ENCODE assay signal across 14 cellular contexts in the genomic region with DNA sequence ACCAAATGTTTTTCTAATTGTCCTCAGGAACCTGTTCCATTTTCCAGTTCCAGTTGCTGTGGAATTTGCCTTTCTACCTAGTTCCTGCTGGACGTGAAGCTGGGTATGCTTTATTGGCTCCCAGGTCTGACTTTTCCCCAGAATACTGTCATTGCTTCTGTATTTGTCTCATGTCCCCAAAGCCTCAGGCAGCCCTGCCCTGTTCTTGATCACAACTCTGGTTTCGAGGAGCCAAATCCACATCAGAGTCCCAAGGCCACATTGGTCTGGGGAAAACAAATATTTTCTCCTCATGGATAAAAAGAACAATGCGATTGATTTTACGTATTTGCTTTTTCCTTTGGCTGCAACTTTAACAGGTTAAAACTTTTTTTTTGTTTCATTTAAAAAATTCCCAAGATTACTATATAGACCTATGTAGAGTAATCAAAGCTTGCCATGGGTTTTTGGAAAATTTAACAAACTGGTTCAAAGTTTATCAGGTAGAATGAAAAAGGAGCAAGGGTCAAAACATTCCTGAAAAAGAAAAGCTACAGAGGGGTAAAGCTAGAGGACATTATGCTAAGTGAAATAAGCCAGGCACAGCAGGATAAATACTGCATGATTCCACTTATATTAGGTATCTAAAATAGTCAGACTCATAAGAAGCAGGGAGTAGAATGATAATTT.
DNase-seq lines count a peak whose midpoint lies in the region; ATAC-seq and TF ChIP-seq lines count a peak whose summit lies in the region.
"Had no signal": no experiment of that assay in that cellular context is flagged by ENCODE, and none has a peak within 500 bp of the region (broad histone marks: within the 10 kb centered on the region; RNA-seq: fewer than 3 reads in every experiment).

No MANE protein-coding gene starts in this region.

- TF ChIP-seq CTCF in PC-9 (conservative IDR thresholded peaks at IDR 0.05) (no peak), right lobe of liver (IDR thresholded peaks at IDR 0.05) (no peak)

- ATAC-seq in right lobe of liver, result peak; percentile 75 to 87 (median 82)
- ATAC-seq in HG02938 (IDR thresholded peaks at IDR 0.05; ENCODE audit: unreplicated experiment), result no peak

- TF ChIP-seq POLR2A in right lobe of liver (IDR thresholded peaks at IDR 0.05), result no peak

- DNase-seq in PC-9, result peak in 1 of 2 experiments; percentile 70
- DNase-seq in fibroblast of gingiva (ENCODE audit: low read depth), result peak; percentile 41
- peak in 2 of 3 donors; percentile 58 to 69 for DNase-seq in right lobe of liver
- DNase-seq in CD1c-positive myeloid dendritic cell (ENCODE audit: extremely low spot score), result no peak
- no peak for DNase-seq in stimulated activated CD4-positive, alpha-beta T cell treated with anti-CD3 and anti-CD28 coated beads, Interleukin-2, amount 100 ng/mL, for 48 hours
- DNase-seq in GM23248, result no peak
- DNase-seq: ACHN; BE2C; C1 segment of cervical spinal cord; Caco-2; CD4-positive, alpha-beta T cell; KBM-7 had no signal

- no peak overlapping the region for H2AFZ ChIP-seq in PC-9
- H2AFZ ChIP-seq in GM23248, result no peak overlapping the region

- H3K4me2 ChIP-seq in PC-9, result 0 out of 2 replicates have a peak overlapping the region, but pooled peaks have one; percentile 3
- H3K4me2 ChIP-seq in GM23248 (ENCODE audit: unreplicated experiment), result no peak overlapping the region

- 15% methylated on average over 4 of the region's 4 CpGs for WGBS in right lobe of liver (ENCODE audit: insufficient coverage, low coverage, low lambda C conversion rate, missing lambda C conversion rate)
- WGBS in GM23248 (ENCODE audit: low coverage in 1 of 2, low lambda C conversion rate in 2 of 2, missing lambda C conversion rate in 2 of 2), 2 experiments, result 35 to 37% methylated on average over 4 of the region's 4 CpGs

- in situ Hi-C loops in GM23248 (cut with MboI), result no loop called here

- no peaks in the 10 kb centered on the region for H3K9me2 ChIP-seq in PC-9 (ENCODE audit: insufficient read depth)
- no peaks in the 10 kb centered on the region for H3K9me2 ChIP-seq in GM23248 (ENCODE audit: insufficient read depth)

- BruUV-seq in PC-9 (replicated peaks; lab: Mats Ljungman, UMichigan), result no TSS peak

- H3K27ac ChIP-seq in PC-9 (no peak overlapping the region), right lobe of liver (peak overlapping the region; percentile 55 to 79 (median 69)), GM23248 (no peak overlapping the region)

- no peaks in the 10 kb centered on the region for H3K36me3 ChIP-seq in PC-9 (ENCODE audit: low read depth)
- H3K36me3 ChIP-seq in right lobe of liver, result no peaks in the 10 kb centered on the region
- no peaks in the 10 kb centered on the region for H3K36me3 ChIP-seq in GM23248 (ENCODE audit: low read depth)
- H3K36me3 ChIP-seq: BE2C, HAP-1 had no signal

- H3K4me1 ChIP-seq in PC-9 (replicated peaks; ENCODE audit: insufficient read depth), result peaks cover 11% of the 10 kb centered on the region; the same call in 1 of the 2 replicates
- H3K4me1 ChIP-seq in right lobe of liver, result peaks cover 0 to 14% (median 5%) of the 10 kb centered on the region in 4 donors
- peaks cover 4% of the 10 kb centered on the region; the same call in 1 of the 2 replicates for H3K4me1 ChIP-seq in GM23248 (ENCODE audit: insufficient read depth)
- H3K4me1 ChIP-seq: BE2C, Caco-2 had no signal

- H3K27me3 ChIP-seq in PC-9 (ENCODE audit: insufficient read depth, low read depth) (no peaks in the 10 kb centered on the region), right lobe of liver (no peaks in the 10 kb centered on the region), GM23248 (replicated peaks; ENCODE audit: insufficient read depth) (no peaks in the 10 kb centered on the region)
- H3K27me3 ChIP-seq: BE2C had no signal

- CTCF ChIA-PET in PC-9 (lab: Charles Lee), result interaction anchor here (0.6 kb wide), 1 partner anchor 20 kb away, joined by 6 read pairs; no protein-coding TSS in a partner anchor

- no peak overlapping the region for H3K9ac ChIP-seq in GM23248

- H3K9me3 ChIP-seq in PC-9 (ENCODE audit: insufficient read depth, low read depth) (no peaks in the 10 kb centered on the region), right lobe of liver (no peaks in the 10 kb centered on the region), GM23248 (ENCODE audit: low read depth) (no peaks in the 10 kb centered on the region)
- H3K9me3 ChIP-seq: BE2C, Caco-2, HAP-1 had no signal

- no peaks in the 10 kb centered on the region for H4K20me1 ChIP-seq in PC-9 (ENCODE audit: insufficient read depth)
- H4K20me1 ChIP-seq in GM23248 (ENCODE audit: insufficient read depth), result no peaks in the 10 kb centered on the region

- intact Hi-C loops in PC-9 (cut with micrococcal nuclease; ENCODE audit: unreplicated experiment), result no loop called here
- intact Hi-C loops in right lobe of liver (cut with DNase I), result no loop called here

- no peaks in the 10 kb centered on the region for H3K79me2 ChIP-seq in PC-9 (ENCODE audit: low read depth)
- no peaks in the 10 kb centered on the region for H3K79me2 ChIP-seq in GM23248 (ENCODE audit: insufficient read depth)

- H3F3A ChIP-seq in PC-9 (ENCODE audit: insufficient read depth, low read depth), result no peaks in the 10 kb centered on the region
- 0 out of 2 replicates have a peak, but pooled peaks cover 1% of the 10 kb centered on the region for H3F3A ChIP-seq in GM23248 (ENCODE audit: insufficient read depth)

- POLR2A ChIA-PET in PC-9 (lab: Charles Lee; ENCODE audit: unreplicated experiment), result interaction anchor here (0.5 to 0.7 kb wide), 3 partner anchors 23 to 169 kb away, joined by 3 read pairs; no protein-coding TSS in a partner anchor

- no peak overlapping the region for H3K4me3 ChIP-seq in PC-9
- H3K4me3 ChIP-seq in right lobe of liver, result peak overlapping the region in 1 of 3 donors; percentile 2
- no peak overlapping the region for H3K4me3 ChIP-seq in GM23248
- H3K4me3 ChIP-seq: HAP-1 had no signal

Comparison
In these comparisons a context has a peak if more than half of its experiments do, and no peak if none do; other contexts are left out.
1. DNase-seq: peak in fibroblast of gingiva (single experiment) and right lobe of liver (2 of 3); none in CD1c-positive myeloid dendritic cell (single experiment), stimulated activated CD4-positive, alpha-beta T cell treated with anti-CD3 and anti-CD28 coated beads, Interleukin-2, amount 100 ng/mL, for 48 hours (0 of 2) and GM23248 (single experiment).
2. H3K27ac ChIP-seq: peak in right lobe of liver (3 of 3); none in PC-9 (single experiment) and GM23248 (single experiment).